19 cellular contexts compared by ENCODE assay signal in the genomic region with DNA sequence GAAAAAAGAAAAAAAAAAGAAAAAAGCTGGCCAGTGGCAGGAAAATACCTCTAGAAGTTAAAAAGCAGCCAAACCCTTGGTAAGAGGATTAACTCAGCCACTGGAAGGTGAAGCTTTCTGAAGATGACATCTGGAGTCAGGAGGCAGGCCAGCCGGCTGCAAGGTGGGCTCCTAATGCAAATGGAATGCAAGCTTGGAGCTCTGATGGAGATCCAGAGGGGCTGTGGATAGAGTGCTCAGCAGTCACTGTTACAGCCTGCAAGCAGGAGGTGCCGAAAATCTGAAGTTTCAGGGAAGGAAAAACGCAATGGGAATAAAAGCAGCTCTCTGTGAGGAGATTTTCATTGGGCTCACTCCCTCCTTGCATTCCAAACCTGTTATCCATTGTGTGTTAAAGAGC. TPM values are rescaled to one million over a fixed set of nuclear protein-coding genes. Genes with fewer than 3 reads are reported as not detected.
DNase-seq lines count a peak whose midpoint lies in the region.
"Had no signal": no experiment of that assay in that cellular context is flagged by ENCODE, and none has a peak within 500 bp of the region (broad histone marks: within the 10 kb centered on the region; RNA-seq: fewer than 3 reads in every experiment).

No MANE protein-coding gene starts in this region.

- no peak overlapping the region for H3K23ac ChIP-seq in mesendoderm (ENCODE audit: low read length)

- no peak overlapping the region for H4K8ac ChIP-seq in mesendoderm (ENCODE audit: low read depth, low read length)

- no peaks in the 10 kb centered on the region for H3K36me3 ChIP-seq in mesendoderm (ENCODE audit: control insufficient read depth, insufficient read depth, low read length)

- H4K5ac ChIP-seq in mesendoderm (ENCODE audit: low read length): no peak overlapping the region

- no peak overlapping the region for H2AK5ac ChIP-seq in mesendoderm (ENCODE audit: low read length)

- no peak overlapping the region for H3K4ac ChIP-seq in mesendoderm (ENCODE audit: low read depth, low read length)

- H2BK15ac ChIP-seq in mesendoderm (replicated peaks; ENCODE audit: low read depth): no peak overlapping the region

- no peak overlapping the region for H3K4me3 ChIP-seq in mesendoderm (ENCODE audit: low read length)

- no peak overlapping the region for H3K18ac ChIP-seq in mesendoderm (ENCODE audit: low read length)

- no peak overlapping the region for H2BK120ac ChIP-seq in mesendoderm (ENCODE audit: low read depth, low read length)

- no peaks in the 10 kb centered on the region for H3K27me3 ChIP-seq in mesendoderm (ENCODE audit: insufficient read depth, low read length, poor library complexity)

- no peaks in the 10 kb centered on the region for H3K79me1 ChIP-seq in mesendoderm (ENCODE audit: low read length)

- no peak overlapping the region for H2BK5ac ChIP-seq in mesendoderm (ENCODE audit: low read length)

- peaks cover 2% of the 10 kb centered on the region for H3K4me1 ChIP-seq in mesendoderm (ENCODE audit: control insufficient read depth, low read depth, low read length)

- H3K56ac ChIP-seq in mesendoderm (ENCODE audit: low read length): no peak overlapping the region

- no peaks in the 10 kb centered on the region for H3K79me2 ChIP-seq in mesendoderm (ENCODE audit: control insufficient read depth, insufficient read depth, low read length)

- WGBS in mesendoderm (ENCODE audit: extremely low coverage, insufficient coverage, low lambda C conversion rate): no CpG with 5 or more reads among the region's 3 CpGs

- no peak overlapping the region for H3K27ac ChIP-seq in mesendoderm (ENCODE audit: low read depth, low read length)
- H3K27ac ChIP-seq: 22Rv1 had no signal

- no peak overlapping the region for H3K9ac ChIP-seq in mesendoderm (ENCODE audit: low read length)

- no peak overlapping the region for H3K4me2 ChIP-seq in mesendoderm (ENCODE audit: low read length)

- DNase-seq in NCI-H82 (lab: John Stamatoyannopoulos, UW): peak; percentile 39
- DNase-seq in NCI-H82 treated with DMSO at 0.1 percent for 48 hours (lab: John Stamatoyannopoulos, UW; ENCODE audit: unreplicated experiment): no peak
- DNase-seq in ecto neural progenitor cell (ENCODE audit: low spot score): peak; percentile 67
- peak; percentile 80 for DNase-seq in mesendoderm
- DNase-seq in retina: no peak
- no peak for DNase-seq in NCI-H748 treated with DMSO at 0.1 percent for 48 hours (lab: John Stamatoyannopoulos, UW)
- DNase-seq in NCI-H2081 (lab: John Stamatoyannopoulos, UW): no peak
- DNase-seq in cerebellum (ENCODE audit: low spot score): no peak
- DNase-seq: CD8-positive, alpha-beta T cell; COR-L47; DMS153; DMS79 treated with DMSO at 0.1 percent for 48 hours; EL; GDM1; HCEC 1CT; HFFc6 had no signal

RNA-seq across cellular contexts. Expression of gene GSC, which starts 41.0 kb away (rescaled TPM):
- 44.8 TPM for polyA plus RNA-seq in mesendoderm (2013, experiment 1 of 2)
- polyA plus RNA-seq in mesendoderm (2013, experiment 2 of 2): 42.8 TPM
- not detected for total RNA-seq in cerebellum
- total RNA-seq: CD8-positive, alpha-beta T cell; HFFc6 had no signal
- polyA plus RNA-seq: BJ, CD14-positive monocyte had no signal

Comparison
In these comparisons a context has a peak if more than half of its experiments do, and no peak if none do; other contexts are left out.
1. DNase-seq: peak in NCI-H82 (single experiment), ecto neural progenitor cell (single experiment) and mesendoderm (single experiment); none in NCI-H82 treated with DMSO at 0.1 percent for 48 hours (single experiment), retina (single experiment), NCI-H748 treated with DMSO at 0.1 percent for 48 hours (single experiment), NCI-H2081 (0 of 2) and cerebellum (single experiment).